In the genomic region with DNA sequence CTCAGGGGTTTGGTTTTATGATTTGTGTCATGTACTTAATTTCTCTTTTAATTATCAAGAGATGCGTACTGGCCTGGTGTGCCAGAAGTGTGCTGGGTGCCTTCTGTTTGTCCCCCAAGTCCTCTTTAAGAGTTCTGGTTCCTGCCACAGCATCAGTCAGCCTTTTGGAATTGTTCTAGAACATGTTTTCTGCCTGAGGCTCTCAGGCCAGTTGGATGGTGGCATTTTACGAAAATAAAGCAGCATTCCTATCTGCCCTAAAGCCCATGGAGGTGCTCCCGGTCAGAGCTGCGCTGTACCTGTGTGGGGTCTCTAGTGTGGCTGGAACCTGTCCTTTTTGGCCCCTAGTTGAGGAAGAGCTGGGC, we compare ENCODE assay signal across 8 cellular contexts. TPM values are rescaled to one million over a fixed set of nuclear protein-coding genes. Genes with fewer than 3 reads are reported as not detected.
A peak's percentile ranks its signal among the peaks of the same experiment; 100 is the strongest.
DNase-seq lines count a peak whose midpoint lies in the region; ATAC-seq and TF ChIP-seq lines count a peak whose summit lies in the region.

No MANE protein-coding gene starts in this region.

- H3K9me3 ChIP-seq in NT2/D1 (ENCODE audit: insufficient read depth, low read length) (peaks cover 2% of the 10 kb centered on the region; the same call in 1 of the 2 replicates), osteoblast (ENCODE audit: low read depth, low read length) (no peaks in the 10 kb centered on the region)

- H3K27me3 ChIP-seq in NT2/D1 (ENCODE audit: insufficient read depth, insufficient read length) (no peaks in the 10 kb centered on the region), osteoblast (ENCODE audit: insufficient read depth, low read length) (no peaks in the 10 kb centered on the region)

- H3K4me1 Mint-ChIP-seq in CD14-positive monocyte (peaks cover 80% of the 10 kb centered on the region), endothelial cell (ENCODE audit: unreplicated experiment) (peaks cover 67% of the 10 kb centered on the region)

- H3K79me2 ChIP-seq in osteoblast (ENCODE audit: insufficient read depth, low read length), result peaks cover 97% of the 10 kb centered on the region

- intact Hi-C loops in CD14-positive monocyte (cut with micrococcal nuclease), result no loop called here

- DNase-seq in CD14-positive monocyte (ENCODE audit: low spot score), result no peak
- no peak for DNase-seq in NT2/D1 (ENCODE audit: low read depth, low spot score)
- no peak for DNase-seq in endothelial cell (ENCODE audit: low spot score)
- DNase-seq in osteoblast (ENCODE audit: insufficient read length, low spot score, missing footprints), result no peak
- no peak for DNase-seq in foreskin melanocyte
- DNase-seq in NCI-H526 (lab: John Stamatoyannopoulos, UW), result no peak

- no peaks in the 10 kb centered on the region for H3K27me3 Mint-ChIP-seq in CD14-positive monocyte (ENCODE audit: low read depth in 3 of 3)
- peaks cover 23% of the 10 kb centered on the region for H3K27me3 Mint-ChIP-seq in endothelial cell (ENCODE audit: unreplicated experiment)

- peaks cover 6 to 11% (median 9%) of the 10 kb centered on the region in 7 donors for H3K9me3 Mint-ChIP-seq in CD14-positive monocyte
- H3K9me3 Mint-ChIP-seq in endothelial cell (ENCODE audit: unreplicated experiment), result peaks cover 4% of the 10 kb centered on the region

- H3K27ac Mint-ChIP-seq in CD14-positive monocyte, result peak overlapping the region; percentile 97 to 99 (median 98)
- H3K27ac Mint-ChIP-seq in endothelial cell (ENCODE audit: unreplicated experiment), result peak overlapping the region; percentile 49

- no peak overlapping the region for H3K4me3 ChIP-seq in NT2/D1 (ENCODE audit: insufficient read length, low read depth)
- H3K4me3 ChIP-seq in osteoblast (ENCODE audit: insufficient read depth, low read length), result no peak overlapping the region

- H2AFZ ChIP-seq in osteoblast (ENCODE audit: low read length), result no peak overlapping the region

- ATAC-seq in HG03139 (IDR thresholded peaks at IDR 0.05; ENCODE audit: unreplicated experiment), result no peak
- no peak for ATAC-seq in HG03097 (IDR thresholded peaks at IDR 0.05; ENCODE audit: low FRiP score, unreplicated experiment)

- peak overlapping the region; percentile 66 for H3K9ac ChIP-seq in NT2/D1 (ENCODE audit: insufficient read length, low read depth)

- H3K4me1 ChIP-seq in NT2/D1 (ENCODE audit: insufficient read depth, insufficient read length) (peaks cover 57% of the 10 kb centered on the region), osteoblast (ENCODE audit: insufficient read depth, low read length) (peaks cover 48% of the 10 kb centered on the region)

- H3K36me3 Mint-ChIP-seq in CD14-positive monocyte (peaks cover 40 to 52% of the 10 kb centered on the region in 2 donors), endothelial cell (ENCODE audit: low read depth, unreplicated experiment) (peaks cover 25% of the 10 kb centered on the region)

- H3K4me3 Mint-ChIP-seq in CD14-positive monocyte (peak overlapping the region; percentile 65 to 84), endothelial cell (ENCODE audit: unreplicated experiment) (peak overlapping the region; percentile 2)

- H4K20me1 ChIP-seq in osteoblast (ENCODE audit: insufficient read depth, low read length), result peaks cover 49% of the 10 kb centered on the region

- H3K36me3 ChIP-seq in NT2/D1 (ENCODE audit: insufficient read depth, insufficient read length, low read length) (peaks cover 41% of the 10 kb centered on the region), osteoblast (ENCODE audit: insufficient read depth, low read length) (peaks cover 17% of the 10 kb centered on the region)

- no peak overlapping the region for H3K4me2 ChIP-seq in osteoblast (ENCODE audit: insufficient read depth, low read length)

- TF ChIP-seq CTCF in CD14-positive monocyte (IDR thresholded peaks at IDR 0.05) (no peak), endothelial cell (IDR thresholded peaks at IDR 0.05; ENCODE audit: unreplicated experiment) (no peak), osteoblast (IDR thresholded peaks at IDR 0.05; ENCODE audit: extremely low read depth, low read depth, low read length) (no peak)

- H3K27ac ChIP-seq in osteoblast (ENCODE audit: low read depth, low read length), result peak overlapping the region; percentile 91

RNA-seq across cellular contexts. Expression of a gene that starts 54.1 kb away (rescaled TPM):
- polyA plus RNA-seq in CD14-positive monocyte, result under 1 TPM in 1 of 2 donors, not detected in 1; 0.27 TPM
- total RNA-seq in endothelial cell (ENCODE audit: unreplicated experiment), result 2.7 TPM
- 2.7 and 4.3 TPM in 2 replicates for total RNA-seq in osteoblast

RNA-seq across cellular contexts. Expression of a gene that starts 54.7 kb away (rescaled TPM):
- polyA plus RNA-seq in CD14-positive monocyte, result 100 to 1,000 TPM; 361 to 433 TPM
- total RNA-seq in endothelial cell (ENCODE audit: unreplicated experiment) (278 TPM), osteoblast (160 and 202 TPM in 2 replicates)

RNA-seq across cellular contexts. Expression of a gene that starts 55.8 kb away (rescaled TPM):
- polyA plus RNA-seq in CD14-positive monocyte, result 1 to 10 TPM; 8.0 to 8.7 TPM
- 150 TPM for total RNA-seq in endothelial cell (ENCODE audit: unreplicated experiment)
- total RNA-seq in osteoblast, result 48.6 and 48.9 TPM in 2 replicates
